Comparison of ENCODE assay signal across 8 cellular contexts in the genomic region with DNA sequence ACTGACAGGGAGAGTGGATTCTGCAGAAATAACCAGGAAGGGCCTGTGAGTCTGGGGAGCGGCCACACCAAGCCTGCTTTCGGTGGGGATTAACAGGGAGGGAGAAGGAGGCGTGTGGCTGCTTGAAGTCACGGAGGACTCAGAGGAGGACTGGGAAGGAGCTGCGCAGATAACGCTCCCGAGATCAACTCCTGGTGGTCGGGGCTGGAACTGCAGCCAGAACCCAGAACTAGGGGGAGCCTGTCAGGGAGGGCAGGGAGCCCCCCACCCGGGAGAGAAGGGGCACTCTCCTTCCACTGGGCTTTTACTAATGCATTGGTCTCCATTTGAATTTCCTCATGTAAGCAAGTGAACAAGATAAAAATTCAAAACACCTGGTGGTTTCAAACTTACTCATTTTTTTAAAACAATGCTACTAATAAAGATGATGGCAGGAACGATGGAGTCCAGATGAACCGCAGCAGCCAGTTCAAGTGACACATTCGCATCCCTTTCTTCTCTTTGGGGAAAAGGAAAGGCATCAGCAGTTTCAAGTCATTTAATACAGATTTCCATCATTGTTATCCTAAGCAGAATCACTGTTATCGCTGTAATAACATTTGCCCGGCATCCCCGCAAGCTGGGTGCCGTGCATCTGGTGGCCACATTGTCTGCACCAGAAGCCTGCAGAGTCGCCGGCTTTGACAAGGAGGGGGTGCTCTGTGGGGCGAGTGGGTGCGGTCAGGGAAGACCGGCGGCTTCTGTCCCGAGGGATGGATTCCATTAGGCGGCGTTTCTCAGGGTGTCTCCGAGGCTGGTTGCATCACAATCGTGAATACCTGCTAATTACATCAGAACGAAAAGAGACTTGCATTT.
DNase-seq lines count a peak whose midpoint lies in the region; ATAC-seq and TF ChIP-seq lines count a peak whose summit lies in the region.

No MANE protein-coding gene starts in this region.

- 19 to 25% methylated on average over 27 to 28 of the region's 28 CpGs for WGBS in body of pancreas, 2 donors

- no peak overlapping the region for H3K4me2 ChIP-seq in SU-DHL-6 (ENCODE audit: low read depth, low read length, poor library complexity, severe bottlenecking)

- no peaks in the 10 kb centered on the region for H4K20me1 ChIP-seq in SU-DHL-6 (ENCODE audit: low read depth, low read length)

- no peaks in the 10 kb centered on the region for H3K79me2 ChIP-seq in SU-DHL-6 (ENCODE audit: insufficient read depth, low read length)

- TF ChIP-seq POLR2A in body of pancreas (IDR thresholded peaks at IDR 0.05) = no peak

- no peak overlapping the region for H3K27ac ChIP-seq in SU-DHL-6 (ENCODE audit: low read depth, low read length)
- H3K27ac ChIP-seq in body of pancreas = no peak overlapping the region

- no peak overlapping the region for H2AFZ ChIP-seq in SU-DHL-6 (ENCODE audit: low read depth, low read length, severe bottlenecking)

- DNase-seq in activated gamma-delta T cell treated with Interleukin-2 at 50 U/mL for 16 hours (peak; percentile 16), activated gamma-delta T cell (lab: John Stamatoyannopoulos, UW) (no peak), body of pancreas (peak; percentile 7 to 47 (median 28)), iris pigment epithelial cell (ENCODE audit: low read depth) (peak; percentile 68)
- peak; percentile 9 for DNase-seq in stimulated activated CD4-positive, alpha-beta T cell treated with anti-CD3 and anti-CD28 coated beads, Interleukin-2, amount 100 ng/mL, for 4 hours (ENCODE audit: low read depth)
- DNase-seq in central memory CD4-positive, alpha-beta T cell = no peak

- TF ChIP-seq CTCF in SU-DHL-6 (IDR thresholded peaks at IDR 0.05; ENCODE audit: insufficient read depth, low read length, poor library complexity, severe bottlenecking) (peak; percentile 62), body of pancreas (IDR thresholded peaks at IDR 0.05) (peak; percentile 34 to 58 (median 47))

- ATAC-seq in body of pancreas = no peak
- ATAC-seq in HG02759 (IDR thresholded peaks at IDR 0.05; ENCODE audit: unreplicated experiment) = no peak

- no peaks in the 10 kb centered on the region for H3F3A ChIP-seq in SU-DHL-6 (ENCODE audit: insufficient read depth)

- intact Hi-C loops in body of pancreas (cut with DNase I) = no loop called here

- H3K36me3 ChIP-seq in SU-DHL-6 (ENCODE audit: low read length) (no peaks in the 10 kb centered on the region), body of pancreas (replicated peaks in 1 of 2; ENCODE audit: insufficient read depth in 1 of 2, low read depth in 2 of 2) (no peaks in the 10 kb centered on the region)

- no peaks in the 10 kb centered on the region for H3K9me2 ChIP-seq in SU-DHL-6 (replicated peaks; ENCODE audit: insufficient read depth, low read length)

- H3K4me3 ChIP-seq in SU-DHL-6 (ENCODE audit: insufficient read depth, low read length, poor library complexity, severe bottlenecking) (no peak overlapping the region), body of pancreas (no peak overlapping the region)

- H3K27me3 ChIP-seq in SU-DHL-6 (ENCODE audit: low read length) (no peaks in the 10 kb centered on the region), body of pancreas (peaks cover 0 to 22% of the 10 kb centered on the region in 2 donors)

- H3K9ac ChIP-seq in SU-DHL-6 (ENCODE audit: low read length) = no peak overlapping the region

- no peaks in the 10 kb centered on the region for H3K9me3 ChIP-seq in SU-DHL-6 (ENCODE audit: insufficient read depth, low read length)
- H3K9me3 ChIP-seq in body of pancreas = no peaks in the 10 kb centered on the region

- H3K4me1 ChIP-seq in body of pancreas = no peaks in the 10 kb centered on the region

Comparison
In these comparisons a context has a peak if more than half of its experiments do, and no peak if none do; other contexts are left out.
1. DNase-seq: peak in activated gamma-delta T cell treated with Interleukin-2 at 50 U/mL for 16 hours (single experiment), body of pancreas (4 of 4), iris pigment epithelial cell (single experiment) and stimulated activated CD4-positive, alpha-beta T cell treated with anti-CD3 and anti-CD28 coated beads, Interleukin-2, amount 100 ng/mL, for 4 hours (single experiment); none in activated gamma-delta T cell (single experiment) and central memory CD4-positive, alpha-beta T cell (single experiment).